8 cellular contexts compared by ENCODE assay signal in the genomic region with DNA sequence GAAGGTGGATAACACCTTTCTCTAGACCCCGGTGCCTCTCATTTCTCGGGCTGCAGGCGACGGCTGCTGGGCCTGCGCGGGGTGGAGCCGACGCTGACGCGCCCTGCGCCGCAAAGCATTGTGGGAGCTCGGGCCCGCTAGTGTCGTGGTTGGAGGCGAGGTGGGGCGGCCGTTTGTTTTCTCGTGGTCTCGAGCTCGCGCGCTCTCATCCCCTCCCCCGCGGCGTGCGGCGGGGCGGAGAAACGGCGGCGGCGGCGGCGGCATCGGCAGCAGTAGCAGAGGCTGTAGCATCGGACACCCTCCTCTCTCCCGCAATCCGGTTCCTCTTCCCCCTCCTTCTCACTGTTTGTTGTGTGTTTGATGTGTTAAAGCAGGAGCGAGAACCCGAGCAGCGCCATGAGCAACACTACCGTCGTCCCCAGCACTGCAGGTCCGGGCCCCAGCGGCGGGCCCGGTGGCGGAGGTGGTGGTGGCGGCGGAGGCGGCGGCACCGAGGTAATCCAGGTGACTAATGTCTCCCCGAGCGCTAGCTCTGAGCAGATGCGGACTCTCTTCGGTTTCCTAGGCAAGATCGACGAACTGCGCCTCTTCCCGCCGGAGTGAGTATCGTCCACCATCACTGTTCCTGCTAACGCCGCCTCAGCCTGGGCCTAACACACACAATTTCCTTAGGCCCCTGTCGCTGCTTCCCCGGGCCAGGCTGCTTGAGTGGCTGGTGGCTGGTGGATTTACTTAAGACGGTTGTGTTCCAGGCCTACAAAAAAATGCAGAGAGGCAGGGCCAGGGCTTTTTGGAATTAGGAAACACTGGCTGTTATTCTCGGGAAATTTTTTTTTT.
DNase-seq lines count a peak whose midpoint lies in the region; ATAC-seq and TF ChIP-seq lines count a peak whose summit lies in the region.

TSS of gene SRSF11 (plus strand) at position 140 of the 837 bp plus-strand sequence. CDS start at position 397, 257 bp downstream.

- no peaks in the 10 kb centered on the region for H3K27me3 Mint-ChIP-seq in nephron (ENCODE audit: low read depth)
- no peaks in the 10 kb centered on the region for H3K27me3 Mint-ChIP-seq in stimulated activated naive CD8-positive, alpha-beta T cell treated with anti-CD3 and anti-CD28 coated beads, Interleukin-15, Interleukin-2, amounts not matched to agents 100 ng/mL and 50 ng/mL, for 24 hours

- peaks cover 73% of the 10 kb centered on the region for H3K36me3 ChIP-seq in RWPE2 (ENCODE audit: low read depth)

- no peaks in the 10 kb centered on the region for H3K27me3 ChIP-seq in RWPE2 (ENCODE audit: insufficient read depth, poor library complexity, severe bottlenecking)

- peaks cover 23% of the 10 kb centered on the region for H3K36me3 Mint-ChIP-seq in nephron (ENCODE audit: low read depth)
- peaks cover 46% of the 10 kb centered on the region for H3K36me3 Mint-ChIP-seq in stimulated activated naive CD8-positive, alpha-beta T cell treated with anti-CD3 and anti-CD28 coated beads, Interleukin-15, Interleukin-2, amounts not matched to agents 100 ng/mL and 50 ng/mL, for 24 hours (ENCODE audit: low read depth)

- H3K27ac ChIP-seq in RWPE2 (ENCODE audit: poor library complexity, severe bottlenecking) = peak within 1 kb of the TSS; percentile 88

- H3K4me1 ChIP-seq in RWPE2 (ENCODE audit: insufficient read depth, poor library complexity, severe bottlenecking) = peaks cover 26% of the 10 kb centered on the region

- H3K4me3 Mint-ChIP-seq in nephron = peak within 1 kb of the TSS; percentile 88 to 91 (median 88)
- H3K4me3 Mint-ChIP-seq in stimulated activated naive CD8-positive, alpha-beta T cell treated with anti-CD3 and anti-CD28 coated beads, Interleukin-15, Interleukin-2, amounts not matched to agents 100 ng/mL and 50 ng/mL, for 24 hours = peak within 1 kb of the TSS; percentile 91

- peak within 1 kb of the TSS; percentile 84 for H3K4me3 ChIP-seq in LNCaP clone FGC (ENCODE audit: low read depth, low read length)
- H3K4me3 ChIP-seq in RWPE2 (ENCODE audit: severe bottlenecking) = peak within 1 kb of the TSS; percentile 72
- H3K4me3 ChIP-seq in fibroblast of pulmonary artery (replicated peaks; ENCODE audit: low read depth, low read length) = peak within 1 kb of the TSS; percentile 67

- peak within 1 kb of the TSS; percentile 91 to 98 (median 96) for H3K27ac Mint-ChIP-seq in nephron
- H3K27ac Mint-ChIP-seq in stimulated activated naive CD8-positive, alpha-beta T cell treated with anti-CD3 and anti-CD28 coated beads, Interleukin-15, Interleukin-2, amounts not matched to agents 100 ng/mL and 50 ng/mL, for 24 hours = peak within 1 kb of the TSS; percentile 92

- no peaks in the 10 kb centered on the region for H3K9me3 ChIP-seq in RWPE2 (ENCODE audit: severe bottlenecking)

- peaks cover 35% of the 10 kb centered on the region for H3K4me1 Mint-ChIP-seq in nephron
- peaks cover 40% of the 10 kb centered on the region for H3K4me1 Mint-ChIP-seq in stimulated activated naive CD8-positive, alpha-beta T cell treated with anti-CD3 and anti-CD28 coated beads, Interleukin-15, Interleukin-2, amounts not matched to agents 100 ng/mL and 50 ng/mL, for 24 hours (ENCODE audit: low read depth)

- H3K9me3 Mint-ChIP-seq in nephron = no peaks in the 10 kb centered on the region
- no peaks in the 10 kb centered on the region for H3K9me3 Mint-ChIP-seq in stimulated activated naive CD8-positive, alpha-beta T cell treated with anti-CD3 and anti-CD28 coated beads, Interleukin-15, Interleukin-2, amounts not matched to agents 100 ng/mL and 50 ng/mL, for 24 hours

- no peak for TF ChIP-seq CTCF in LNCaP clone FGC (IDR thresholded peaks at IDR 0.05; ENCODE audit: control insufficient read depth, extremely low read depth, insufficient read depth)
- peak; percentile 8 for TF ChIP-seq CTCF in RWPE2 (IDR thresholded peaks at IDR 0.05; ENCODE audit: poor library complexity, severe bottlenecking)
- TF ChIP-seq CTCF in fibroblast of pulmonary artery (IDR thresholded peaks at IDR 0.05; ENCODE audit: low read length, missing control alignments) = no peak
- TF ChIP-seq CTCF in nephron (IDR thresholded peaks at IDR 0.05; ENCODE audit: unreplicated experiment in 3 of 3) = no peak

- ATAC-seq in RWPE2 (ENCODE audit: low read depth) = peak; percentile 95

- DNase-seq in EL (peak; percentile 94), GOT3 (lab: John Stamatoyannopoulos, UW) (peak; percentile 77), LNCaP clone FGC (ENCODE audit: low read depth) (peak; percentile 72), RWPE2 (ENCODE audit: low spot score) (peak; percentile 96), fibroblast of pulmonary artery (ENCODE audit: low read depth) (peak; percentile 96)
- peak; percentile 97 for DNase-seq in activated T-helper 9 cell treated with anti-CD3 and anti-CD28 coated beads, Interleukin-2, amount 50 U/mL, for 16 hours (ENCODE audit: low read depth)

Comparison
In these comparisons a context has a peak if more than half of its experiments do, and no peak if none do; other contexts are left out.
1. Peak in every context shown above with its lines: DNase-seq, ATAC-seq, H3K4me3 ChIP-seq and H3K27ac ChIP-seq.